Comparison of ENCODE assay signal across 9 cellular contexts in the genomic region with DNA sequence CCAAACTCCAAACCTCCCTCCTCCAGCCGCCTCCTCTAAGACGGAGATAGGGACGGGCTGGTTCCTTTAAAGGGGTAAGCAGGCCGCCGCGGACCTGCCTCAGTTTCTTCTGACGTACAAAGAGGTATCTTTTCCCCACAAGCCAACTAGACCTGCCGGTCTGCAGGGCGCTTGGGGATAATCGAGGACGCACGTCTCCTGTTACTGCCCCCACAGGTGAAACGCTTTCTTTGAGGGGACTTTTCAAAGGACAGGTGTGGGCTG. TPM values are rescaled to one million over a fixed set of nuclear protein-coding genes. Genes with fewer than 3 reads are reported as not detected.
DNase-seq lines count a peak whose midpoint lies in the region; ATAC-seq and TF ChIP-seq lines count a peak whose summit lies in the region.
"Had no signal": no experiment of that assay in that cellular context is flagged by ENCODE, and none has a peak within 500 bp of the region (broad histone marks: within the 10 kb centered on the region; RNA-seq: fewer than 3 reads in every experiment).

No MANE protein-coding gene starts in this region.

- intact Hi-C loops in vagina (cut with DNase I) = loop anchor here (5.0 to 10.0 kb wide), 2 partner anchors 64 to 126 kb away; partner anchors contain the start of genes CCT6B and ZNF830

- H3K27me3 ChIP-seq in vagina = no peaks in the 10 kb centered on the region

- TF ChIP-seq CTCF in brain (conservative IDR thresholded peaks at IDR 0.05) (no peak), vagina (IDR thresholded peaks at IDR 0.05) (no peak)

- H3K4me3 ChIP-seq in GM08714 (ENCODE audit: low read length) = peak overlapping the region; percentile 87
- H3K4me3 ChIP-seq in Jurkat, Clone E6-1 (ENCODE audit: low read length) = peak overlapping the region; percentile 62
- H3K4me3 ChIP-seq in vagina = peak overlapping the region; percentile 94 to 96

- H3K36me3 ChIP-seq in vagina = no peaks in the 10 kb centered on the region

- DNase-seq in Jurkat, Clone E6-1 (ENCODE audit: low read depth, low spot score) = no peak
- DNase-seq in lung microvascular endothelial cell (ENCODE audit: low read depth in 2 of 2) (peak; percentile 29 to 37), vagina (ENCODE audit: extremely low spot score in 2 of 2) (peak in 1 of 2 donors; percentile 90), RKO (ENCODE audit: low spot score) (no peak), left lobe of liver (ENCODE audit: low spot score) (no peak)

- H3K9me3 Mint-ChIP-seq in brain = no peaks in the 10 kb centered on the region

- no peaks in the 10 kb centered on the region for H3K27me3 Mint-ChIP-seq in brain

- H3K27ac ChIP-seq in vagina = peak overlapping the region; percentile 97

- TF ChIP-seq POLR2A in vagina (IDR thresholded peaks at IDR 0.05) = no peak

- H3K4me1 ChIP-seq in vagina = peaks cover 35% of the 10 kb centered on the region

- H3K4me3 Mint-ChIP-seq in brain = peak overlapping the region; percentile 93 to 98 (median 94)

- ATAC-seq in GM19452 (IDR thresholded peaks at IDR 0.05; ENCODE audit: unreplicated experiment) (no peak), left lobe of liver (no peak)

- peak overlapping the region; percentile 30 to 98 (median 94) for H3K27ac Mint-ChIP-seq in brain

- H3K4me1 Mint-ChIP-seq in brain = peaks cover 37% of the 10 kb centered on the region

- H3K36me3 Mint-ChIP-seq in brain = no peaks in the 10 kb centered on the region

- no peaks in the 10 kb centered on the region for H3K9me3 ChIP-seq in vagina

RNA-seq across cellular contexts. Expression of gene RFFL, which starts 25.1 kb away (rescaled TPM):
- 10.0 TPM for polyA plus RNA-seq in Jurkat, Clone E6-1 (2012; ENCODE audit: insufficient read depth, insufficient read length)
- 25.3 TPM for polyA plus RNA-seq in brain (ENCODE audit: insufficient read depth, low read depth, low replicate concordance)
- total RNA-seq in lung microvascular endothelial cell (3.6 and 6.5 TPM in 2 replicates), vagina (25.3 TPM), left lobe of liver (36.5 TPM)

RNA-seq across cellular contexts. Expression of gene RAD51D, which starts 31.1 kb away (rescaled TPM):
- 29.2 TPM for polyA plus RNA-seq in Jurkat, Clone E6-1 (2012; ENCODE audit: insufficient read depth, insufficient read length)
- polyA plus RNA-seq in brain (ENCODE audit: insufficient read depth, low read depth, low replicate concordance) = 16.2 TPM
- 6.0 and 7.4 TPM in 2 replicates for total RNA-seq in lung microvascular endothelial cell
- total RNA-seq in vagina = 5.2 TPM
- total RNA-seq in left lobe of liver = 4.4 TPM

RNA-seq across cellular contexts. Expression of gene FNDC8, which starts 32.8 kb away (rescaled TPM):
- polyA plus RNA-seq in Jurkat, Clone E6-1 (2012; ENCODE audit: insufficient read depth, insufficient read length) = not detected
- not detected for polyA plus RNA-seq in brain (ENCODE audit: insufficient read depth, low read depth, low replicate concordance)
- not detected in 2 replicates for total RNA-seq in lung microvascular endothelial cell
- total RNA-seq in vagina = not detected
- total RNA-seq in left lobe of liver = not detected
- total RNA-seq: activated CD8-positive, alpha-beta memory T cell treated with anti-CD3 and anti-CD28 coated beads for 36 hours had no signal

RNA-seq across cellular contexts. Expression of gene NLE1, which starts 53.5 kb away (rescaled TPM):
- 29.5 TPM for polyA plus RNA-seq in Jurkat, Clone E6-1 (2012; ENCODE audit: insufficient read depth, insufficient read length)
- polyA plus RNA-seq in brain (ENCODE audit: insufficient read depth, low read depth, low replicate concordance) = 14.8 TPM
- total RNA-seq in lung microvascular endothelial cell (9.9 and 12.2 TPM in 2 replicates), vagina (25.8 TPM), left lobe of liver (6.8 TPM)

RNA-seq across cellular contexts. Expression of gene UNC45B, which starts 59.0 kb away (rescaled TPM):
- polyA plus RNA-seq in Jurkat, Clone E6-1 (2012; ENCODE audit: insufficient read depth, insufficient read length) = not detected
- not detected for polyA plus RNA-seq in brain (ENCODE audit: insufficient read depth, low read depth, low replicate concordance)
- total RNA-seq in lung microvascular endothelial cell = not detected in 2 replicates
- not detected for total RNA-seq in vagina
- total RNA-seq in left lobe of liver = not detected
- total RNA-seq: activated CD8-positive, alpha-beta memory T cell treated with anti-CD3 and anti-CD28 coated beads for 36 hours had no signal

Comparison
In these comparisons a context has a peak if more than half of its experiments do, and no peak if none do; other contexts are left out.
1. DNase-seq: peak in lung microvascular endothelial cell (2 of 2); none in Jurkat, Clone E6-1 (single experiment), RKO (single experiment) and left lobe of liver (single experiment).
2. Peak in every context shown above with its lines, with median percentiles within 50 percentile points of each other: H3K4me3 ChIP-seq.